1 cellular context compared by ENCODE assay signal in the genomic region with DNA sequence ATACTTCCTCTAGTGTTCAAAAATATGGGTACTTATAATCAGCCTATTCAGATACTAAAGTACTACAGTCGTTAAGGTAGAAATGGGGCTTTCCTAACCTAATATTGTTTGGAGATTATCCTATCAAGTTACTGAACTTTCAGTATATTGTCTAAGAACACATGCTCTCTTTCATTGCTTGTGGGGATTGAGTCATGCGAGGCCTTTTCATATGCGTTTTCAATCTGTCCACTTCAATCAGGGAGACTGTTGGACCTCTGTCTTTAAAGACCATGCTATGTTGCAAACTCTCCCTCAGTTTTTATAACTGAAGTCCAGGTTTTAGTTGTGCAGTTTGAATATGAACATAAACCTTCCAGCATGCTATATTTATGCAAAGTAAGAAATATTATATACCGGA.
TF ChIP-seq lines count a peak whose summit lies in the region.

No MANE protein-coding gene starts in this region.

TF ChIP-seq in K562, 482 proteins besides CTCF, POLR2A, EP300 and RAD21:
- TF ChIP-seq RHOXF2B (CRISPR knock-in tag; conservative IDR thresholded peaks at IDR 0.05): no peak
- TF ChIP-seq ZNF76 (CRISPR knock-in tag; IDR thresholded peaks at IDR 0.05; ENCODE audit: borderline replicate concordance): no peak
- no peak for TF ChIP-seq ETV6 (IDR thresholded peaks at IDR 0.05; ENCODE audit: borderline replicate concordance in 1 of 2, low read depth in 2 of 2, low read length in 1 of 2)
- TF ChIP-seq ETV6 (CRISPR knock-in tag; IDR thresholded peaks at IDR 0.05; ENCODE audit: borderline replicate concordance): no peak
- TF ChIP-seq ZNF253 (CRISPR knock-in tag; conservative IDR thresholded peaks at IDR 0.05): no peak
- no peak for TF ChIP-seq SRSF1 (IDR thresholded peaks at IDR 0.05; ENCODE audit: low read depth, low read length)
- TF ChIP-seq ZNF324 (CRISPR knock-in tag; IDR thresholded peaks at IDR 0.05): no peak
- TF ChIP-seq NCOA1 (IDR thresholded peaks at IDR 0.05; ENCODE audit: low read depth): no peak
- no peak for TF ChIP-seq PTTG1 (tag; IDR thresholded peaks at IDR 0.05; ENCODE audit: low read depth)
- TF ChIP-seq SREBF2 (CRISPR knock-in tag; IDR thresholded peaks at IDR 0.05): no peak
- TF ChIP-seq, protein P1, sequence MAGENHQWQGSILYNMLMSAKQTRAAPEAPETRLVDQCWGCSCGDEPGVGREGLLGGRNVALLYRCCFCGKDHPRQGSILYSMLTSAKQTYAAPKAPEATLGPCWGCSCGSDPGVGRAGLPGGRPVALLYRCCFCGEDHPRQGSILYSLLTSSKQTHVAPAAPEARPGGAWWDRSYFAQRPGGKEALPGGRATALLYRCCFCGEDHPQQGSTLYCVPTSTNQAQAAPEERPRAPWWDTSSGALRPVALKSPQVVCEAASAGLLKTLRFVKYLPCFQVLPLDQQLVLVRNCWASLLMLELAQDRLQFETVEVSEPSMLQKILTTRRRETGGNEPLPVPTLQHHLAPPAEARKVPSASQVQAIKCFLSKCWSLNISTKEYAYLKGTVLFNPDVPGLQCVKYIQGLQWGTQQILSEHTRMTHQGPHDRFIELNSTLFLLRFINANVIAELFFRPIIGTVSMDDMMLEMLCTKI (IDR thresholded peaks at IDR 0.05; ENCODE audit: partially characterized antibody): no peak
